17 cellular contexts compared by ENCODE assay signal in the genomic region with DNA sequence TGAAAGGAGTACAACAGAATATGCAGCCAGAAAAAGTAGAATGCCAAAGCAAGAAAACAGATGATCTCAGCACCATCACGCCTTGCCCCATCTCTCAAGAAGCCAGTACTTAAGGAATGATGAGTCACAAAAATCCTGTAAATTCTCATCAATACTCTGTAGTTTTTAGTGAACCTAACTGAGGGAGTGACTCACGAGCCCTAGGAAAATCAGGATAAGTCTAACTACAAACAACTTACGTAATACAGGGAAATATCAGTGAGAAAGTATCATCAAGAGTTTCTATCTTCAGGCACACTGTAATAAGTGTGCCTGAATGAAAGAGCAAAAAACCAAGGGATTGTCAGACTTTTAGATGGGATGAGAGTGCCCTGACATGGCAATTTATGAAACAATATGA.
DNase-seq lines count a peak whose midpoint lies in the region; ATAC-seq, FAIRE-seq and TF ChIP-seq lines count a peak whose summit lies in the region.
"Had no signal": no experiment of that assay in that cellular context is flagged by ENCODE, and none has a peak within 500 bp of the region (broad histone marks: within the 10 kb centered on the region; RNA-seq: fewer than 3 reads in every experiment).

No MANE protein-coding gene starts in this region.

- H3K4me3 ChIP-seq in HUES64 (ENCODE audit: low read length) (no peak overlapping the region), astrocyte (ENCODE audit: insufficient read depth, low read depth, low read length) (no peak overlapping the region), kidney (ENCODE audit: low read length in 2 of 2) (no peak overlapping the region)
- H3K4me3 ChIP-seq: cardiac muscle cell, tibial artery had no signal

- peaks cover 9% of the 10 kb centered on the region for H3K4me1 Mint-ChIP-seq in astrocyte (ENCODE audit: low read depth, unreplicated experiment)
- H3K4me1 Mint-ChIP-seq in activated CD4-positive, alpha-beta T cell treated with anti-CD3 and anti-CD28 coated beads, Interleukin-2, amount 10 ng/mL, durations not matched to agents 24 days and 14 days, result no peaks in the 10 kb centered on the region
- H3K4me1 Mint-ChIP-seq: activated B cell treated with CpG ODN at 0.5 μM for 24 hours, naive B cell had no signal

- H3K4me1 ChIP-seq in HUES64 (ENCODE audit: insufficient read depth, low read length) (peaks cover 55% of the 10 kb centered on the region), astrocyte (ENCODE audit: insufficient read depth, low read length) (peaks cover 13% of the 10 kb centered on the region), kidney (ENCODE audit: control insufficient read depth in 1 of 2, insufficient read depth in 1 of 2, low read depth in 1 of 2, low read length in 2 of 2) (no peaks in the 10 kb centered on the region)
- H3K4me1 ChIP-seq: tibial artery had no signal

- H3K36me3 Mint-ChIP-seq in astrocyte (ENCODE audit: low read depth, unreplicated experiment), result no peaks in the 10 kb centered on the region
- no peaks in the 10 kb centered on the region for H3K36me3 Mint-ChIP-seq in activated CD4-positive, alpha-beta T cell treated with anti-CD3 and anti-CD28 coated beads, Interleukin-2, amount 10 ng/mL, durations not matched to agents 24 days and 14 days (ENCODE audit: low read depth)
- H3K36me3 Mint-ChIP-seq: naive B cell had no signal

- H3K27me3 ChIP-seq in HUES64 (ENCODE audit: insufficient read depth, low read length) (no peaks in the 10 kb centered on the region), astrocyte (ENCODE audit: insufficient read depth, low read length) (no peaks in the 10 kb centered on the region)
- H3K27me3 ChIP-seq: cardiac muscle cell, tibial artery had no signal

- H3K36me3 ChIP-seq in HUES64 (ENCODE audit: insufficient read depth, low read length) (no peaks in the 10 kb centered on the region), astrocyte (ENCODE audit: insufficient read depth, low read length) (no peaks in the 10 kb centered on the region), kidney (ENCODE audit: control insufficient read depth in 1 of 2, insufficient read depth in 2 of 2, low read length in 2 of 2) (no peaks in the 10 kb centered on the region)
- H3K36me3 ChIP-seq: cardiac muscle cell, tibial artery had no signal

- intact Hi-C loops in sciatic nerve (cut with DNase I), result no loop called here
- intact Hi-C loops in activated CD4-positive, alpha-beta T cell treated with anti-CD3 and anti-CD28 coated beads, Interleukin-2, amount 10 ng/mL, durations not matched to agents 24 days and 14 days (cut with micrococcal nuclease), result no loop called here
- intact Hi-C loops in kidney (cut with DNase I), result no loop called here

- no peak overlapping the region for H3K4me3 Mint-ChIP-seq in astrocyte (ENCODE audit: unreplicated experiment)
- H3K4me3 Mint-ChIP-seq in activated CD4-positive, alpha-beta T cell treated with anti-CD3 and anti-CD28 coated beads, Interleukin-2, amount 10 ng/mL, durations not matched to agents 24 days and 14 days, result no peak overlapping the region
- H3K4me3 Mint-ChIP-seq: activated B cell treated with CpG ODN at 0.5 μM for 24 hours, endodermal cell, naive B cell had no signal

- FAIRE-seq in astrocyte (lab: Jason Lieb, UNC) (no peak), kidney (lab: Jason Lieb, UNC) (no peak)

- TF ChIP-seq CTCF in astrocyte (IDR thresholded peaks at IDR 0.05; ENCODE audit: insufficient read depth, low read depth, low read length) (no peak), kidney (IDR thresholded peaks at IDR 0.05; ENCODE audit: borderline replicate concordance, extremely low read depth, insufficient read depth) (no peak)

- peak; percentile 91 for DNase-seq in astrocyte (ENCODE audit: low read depth)
- peak; percentile 53 for DNase-seq in glomerular visceral epithelial cell (ENCODE audit: extremely low spot score)
- no peak for DNase-seq in sciatic nerve (ENCODE audit: low spot score)
- no peak for DNase-seq in activated CD4-positive, alpha-beta T cell treated with anti-CD3 and anti-CD28 coated beads, Interleukin-2, amount 10 ng/mL, durations not matched to agents 24 days and 14 days
- no peak for DNase-seq in kidney
- DNase-seq in NCI-H187 treated with DMSO at 0.1 percent for 48 hours (lab: John Stamatoyannopoulos, UW), result no peak
- DNase-seq: activated B cell treated with CpG ODN at 0.5 μM for 24 hours, activated gamma-delta T cell, endodermal cell, IMR-90, left colon, naive B cell, tibial artery had no signal

- H3K9ac ChIP-seq in HUES64 (ENCODE audit: low read depth, low read length) (no peak overlapping the region), astrocyte (ENCODE audit: low read length) (no peak overlapping the region), kidney (ENCODE audit: low read length in 2 of 2) (no peak overlapping the region)

- H3K27me3 Mint-ChIP-seq in astrocyte (ENCODE audit: low read depth, unreplicated experiment), result no peaks in the 10 kb centered on the region
- H3K27me3 Mint-ChIP-seq in activated CD4-positive, alpha-beta T cell treated with anti-CD3 and anti-CD28 coated beads, Interleukin-2, amount 10 ng/mL, durations not matched to agents 24 days and 14 days, result no peaks in the 10 kb centered on the region
- H3K27me3 Mint-ChIP-seq: activated B cell treated with CpG ODN at 0.5 μM for 24 hours, naive B cell had no signal

- no peak overlapping the region for H2AFZ ChIP-seq in astrocyte (ENCODE audit: low read depth, low read length)

- H3K79me2 ChIP-seq in astrocyte (ENCODE audit: insufficient read depth, low read length), result no peaks in the 10 kb centered on the region

- H4K20me1 ChIP-seq in astrocyte (ENCODE audit: insufficient read depth, low read length), result no peaks in the 10 kb centered on the region

- 91% methylated on average over 2 of the region's 3 CpGs for WGBS in HUES64

- H3K9me3 ChIP-seq in HUES64 (ENCODE audit: insufficient read depth, low read depth, low read length), result no peaks in the 10 kb centered on the region
- H3K9me3 ChIP-seq in astrocyte (ENCODE audit: insufficient read depth, low read depth, low read length), result no peaks in the 10 kb centered on the region
- H3K9me3 ChIP-seq in kidney (ENCODE audit: control insufficient read depth in 1 of 2, low read length in 2 of 2), result no peaks in the 10 kb centered on the region
- H3K9me3 ChIP-seq: tibial artery had no signal

- peak overlapping the region; percentile 91 for H3K27ac Mint-ChIP-seq in astrocyte (ENCODE audit: unreplicated experiment)
- H3K27ac Mint-ChIP-seq in activated CD4-positive, alpha-beta T cell treated with anti-CD3 and anti-CD28 coated beads, Interleukin-2, amount 10 ng/mL, durations not matched to agents 24 days and 14 days, result no peak overlapping the region
- H3K27ac Mint-ChIP-seq: activated B cell treated with CpG ODN at 0.5 μM for 24 hours, endodermal cell, naive B cell had no signal

- ATAC-seq in sciatic nerve, result peak; percentile 45
- no peak for ATAC-seq in HG03139 (IDR thresholded peaks at IDR 0.05; ENCODE audit: unreplicated experiment)
- ATAC-seq: left colon had no signal

- peak overlapping the region; percentile 53; the same call in 1 of the 2 replicates for H3K27ac ChIP-seq in HUES64 (ENCODE audit: low read depth, low read length)
- H3K27ac ChIP-seq in astrocyte (ENCODE audit: low read depth, low read length), result peak overlapping the region; percentile 29
- no peak overlapping the region for H3K27ac ChIP-seq in kidney (ENCODE audit: low read depth in 2 of 2, low read length in 2 of 2)
- H3K27ac ChIP-seq: C4-2B, cardiac muscle cell, tibial artery had no signal

- H3K4me2 ChIP-seq in astrocyte (ENCODE audit: low read length), result no peak overlapping the region

- H3K9me3 Mint-ChIP-seq in astrocyte (ENCODE audit: unreplicated experiment), result no peaks in the 10 kb centered on the region
- H3K9me3 Mint-ChIP-seq in activated CD4-positive, alpha-beta T cell treated with anti-CD3 and anti-CD28 coated beads, Interleukin-2, amount 10 ng/mL, durations not matched to agents 24 days and 14 days, result no peaks in the 10 kb centered on the region
- H3K9me3 Mint-ChIP-seq: endodermal cell had no signal

Comparison
In these comparisons a context has a peak if more than half of its experiments do, and no peak if none do; other contexts are left out.
1. H3K27ac ChIP-seq: peak in HUES64 (single experiment) and astrocyte (single experiment); none in kidney (0 of 2).
2. DNase-seq: peak in astrocyte (single experiment) and glomerular visceral epithelial cell (single experiment); none in sciatic nerve (single experiment), activated CD4-positive, alpha-beta T cell treated with anti-CD3 and anti-CD28 coated beads, Interleukin-2, amount 10 ng/mL, durations not matched to agents 24 days and 14 days (single experiment), kidney (single experiment) and NCI-H187 treated with DMSO at 0.1 percent for 48 hours (single experiment).